Comparison of ENCODE assay signal across 8 cellular contexts in the genomic region with DNA sequence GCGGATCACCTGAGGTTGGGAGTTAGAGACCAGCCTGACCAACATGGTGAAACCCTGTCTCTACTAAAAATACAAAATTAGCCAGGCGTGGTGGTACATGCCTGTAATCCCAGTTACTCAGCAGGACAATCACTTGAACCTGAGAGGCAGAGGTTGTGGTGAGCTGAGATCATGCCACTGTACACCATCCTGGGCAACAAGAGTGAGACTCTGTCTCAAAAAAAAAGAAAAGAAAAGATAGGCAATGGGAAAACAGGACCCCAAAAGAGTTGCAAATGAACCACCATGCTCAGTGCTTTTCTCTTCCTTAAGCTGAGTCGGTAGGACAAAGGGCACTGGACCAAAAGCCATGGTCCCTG. TPM values are rescaled to one million over a fixed set of nuclear protein-coding genes. Genes with fewer than 3 reads are reported as not detected.
DNase-seq lines count a peak whose midpoint lies in the region; ATAC-seq, FAIRE-seq and TF ChIP-seq lines count a peak whose summit lies in the region.
"Not testable (repeated sequence)": the region's sequence is repeated elsewhere in the genome, so short reads cannot be mapped to it uniquely, and the experiment has no call there.
"Had no signal": no experiment of that assay in that cellular context is flagged by ENCODE, and none has a peak within 500 bp of the region (broad histone marks: within the 10 kb centered on the region; RNA-seq: fewer than 3 reads in every experiment).

No MANE protein-coding gene starts in this region.

- peaks cover 66% of the 10 kb centered on the region for H3K79me2 ChIP-seq in GM23338 (replicated peaks; ENCODE audit: insufficient read depth)

- H4K20me1 ChIP-seq in GM23338 (replicated peaks; ENCODE audit: insufficient read depth), result not testable (repeated sequence)

- H3K27ac ChIP-seq in GM23338 (ENCODE audit: low read depth) (peak overlapping the region; percentile 95), brain microvascular endothelial cell (peak overlapping the region; percentile 87), epithelial cell of prostate (peak overlapping the region; percentile 97)

- DNase-seq in GM23338 (ENCODE audit: low spot score); brain microvascular endothelial cell; epithelial cell of prostate (ENCODE audit: low read depth, low spot score); neural crest cell (ENCODE audit: low read depth, low spot score): not testable (repeated sequence)
- DNase-seq in RCC 7860 (ENCODE audit: low spot score) (peak; percentile 59), kidney tubule cell (ENCODE audit: low spot score) (peak; percentile 66)

- not testable (repeated sequence) for H3K9me3 Mint-ChIP-seq in GM23338, neural crest cell

- peaks cover 51% of the 10 kb centered on the region for H3K4me1 ChIP-seq in GM23338 (ENCODE audit: insufficient read depth)
- H3K4me1 ChIP-seq in skeletal muscle satellite cell (ENCODE audit: control insufficient read depth, insufficient read depth, low read length), result peaks cover 48% of the 10 kb centered on the region

- not testable (repeated sequence) for TF ChIP-seq CTCF in GM23338 (conservative IDR thresholded peaks at IDR 0.05; ENCODE audit: low read depth in 2 of 2); brain microvascular endothelial cell (IDR thresholded peaks at IDR 0.05; ENCODE audit: low read depth, low read length, missing control alignments); neural crest cell (conservative IDR thresholded peaks at IDR 0.05)

- H3K27me3 Mint-ChIP-seq in GM23338 (ENCODE audit: insufficient read depth, low read depth, poor library complexity) (peaks cover 27% of the 10 kb centered on the region), neural crest cell (ENCODE audit: low read depth) (peaks cover 12% of the 10 kb centered on the region)

- peaks cover 13% of the 10 kb centered on the region for H3F3A ChIP-seq in GM23338 (replicated peaks; ENCODE audit: low read depth)

- H3K4me2 ChIP-seq in GM23338 (peak overlapping the region; percentile 88), skeletal muscle satellite cell (ENCODE audit: low read length) (peak overlapping the region; percentile 91)

- H2AFZ ChIP-seq in GM23338, result not testable (repeated sequence)

- H3K4me3 ChIP-seq in GM23338, result peak overlapping the region; percentile 71; the same call in 1 of the 2 replicates
- peak overlapping the region; percentile 17 for H3K4me3 ChIP-seq in brain microvascular endothelial cell (ENCODE audit: low read depth, low read length)
- peak overlapping the region; percentile 77 for H3K4me3 ChIP-seq in skeletal muscle satellite cell (ENCODE audit: low read length)

- peaks cover 66% of the 10 kb centered on the region for H3K4me1 Mint-ChIP-seq in GM23338
- H3K4me1 Mint-ChIP-seq in neural crest cell, result peaks cover 61% of the 10 kb centered on the region

- peak; percentile 71 for FAIRE-seq in RCC 7860 (lab: Jason Lieb, UNC)

- peaks cover 15% of the 10 kb centered on the region for H3K36me3 Mint-ChIP-seq in GM23338 (ENCODE audit: low read depth)
- not testable (repeated sequence) for H3K36me3 Mint-ChIP-seq in neural crest cell (ENCODE audit: low read depth)

- not testable (repeated sequence) for H3K9me3 ChIP-seq in skeletal muscle satellite cell (replicated peaks; ENCODE audit: low read length)

- peak overlapping the region; percentile 92 for H3K9ac ChIP-seq in skeletal muscle satellite cell (ENCODE audit: low read depth, low read length)

- ATAC-seq in GM23338, result not testable (repeated sequence)

- in situ Hi-C loops in brain microvascular endothelial cell (cut with HindIII; ENCODE audit: low pct_ligation_motif_present, low sequenced_read_pairs), result loop anchor here (25.0 kb wide), 1 partner anchor 122 kb away; no protein-coding TSS in a partner anchor

- not testable (repeated sequence) for H3K27me3 ChIP-seq in GM23338 (ENCODE audit: insufficient read depth); brain microvascular endothelial cell (replicated peaks); skeletal muscle satellite cell (ENCODE audit: control insufficient read depth, insufficient read depth, low read length)

- not testable (repeated sequence) for H3K27ac Mint-ChIP-seq in GM23338; neural crest cell (ENCODE audit: unreplicated experiment)

- not testable (repeated sequence) for H3K9me2 ChIP-seq in GM23338 (ENCODE audit: insufficient read depth)

- not testable (repeated sequence) for H3K36me3 ChIP-seq in GM23338 (ENCODE audit: insufficient read depth); brain microvascular endothelial cell (replicated peaks)
- H3K36me3 ChIP-seq in skeletal muscle satellite cell (ENCODE audit: insufficient read depth, low read length), result peaks cover 19% of the 10 kb centered on the region

- H3K4me3 Mint-ChIP-seq in GM23338, result peak overlapping the region; percentile 86
- H3K4me3 Mint-ChIP-seq in neural crest cell, result peak overlapping the region; percentile 95

RNA-seq across cellular contexts. Expression of a gene that starts 2.7 kb away (rescaled TPM):
- 242 and 269 TPM in 2 replicates for total RNA-seq in GM23338 (2014; rRNA removed; shearing (Covaris generic))
- polyA plus RNA-seq in GM23338 (2016; fragmentation: Nextera tagmentation; extraction: Ambion mirVana), result 63.6 and 68.2 TPM in 2 replicates
- total RNA-seq in neural crest cell, result 66.1 and 81.9 TPM in 2 replicates
- total RNA-seq in skeletal muscle satellite cell (2012; rRNA removed), result 157 and 167 TPM in 2 replicates

RNA-seq across cellular contexts. Expression of a gene that starts 50.1 kb away (rescaled TPM):
- total RNA-seq in GM23338 (2014; rRNA removed; shearing (Covaris generic)), result not detected in 2 replicates
- not detected in 2 replicates for polyA plus RNA-seq in GM23338 (2016; fragmentation: Nextera tagmentation; extraction: Ambion mirVana)
- total RNA-seq in neural crest cell, result not detected in 2 replicates
- not detected in 2 replicates for total RNA-seq in skeletal muscle satellite cell (2012; rRNA removed)
- total RNA-seq: Right ventricle myocardium superior had no signal

Comparison
In these comparisons a context has a peak if more than half of its experiments do, and no peak if none do; other contexts are left out.
1. H3K4me3 ChIP-seq: peak in every context shown above with its lines; median percentile 77 in skeletal muscle satellite cell; 71 in GM23338; 17 in brain microvascular endothelial cell.